10 cellular contexts compared by ENCODE assay signal in genomic region chr6:151044465-151045441, GRCh38.
A peak's percentile ranks its signal among the peaks of the same experiment; 100 is the strongest.
DNase-seq lines count a peak whose midpoint lies in the region; TF ChIP-seq lines count a peak whose summit lies in the region.
"Had no signal": no experiment of that assay in that cellular context is flagged by ENCODE, and none has a peak within 500 bp of the region (broad histone marks: within the 10 kb centered on the region; RNA-seq: fewer than 3 reads in every experiment).

No MANE protein-coding gene starts in this region.

- 80 to 87% methylated on average over 26 of the region's 26 CpGs for WGBS in lower leg skin, 2 donors

- intact Hi-C loops in lower leg skin (cut with DNase I; ENCODE audit: low total_unique reads) = no loop called here

- H3K4me3 ChIP-seq in cardiac fibroblast (replicated peaks in 1 of 2; ENCODE audit: low read depth in 2 of 2, low read length in 2 of 2) (no peak overlapping the region), lower leg skin (ENCODE audit: low read depth, poor library complexity, severe bottlenecking) (no peak overlapping the region)

- TF ChIP-seq POLR2A in lower leg skin (IDR thresholded peaks at IDR 0.05) = no peak

- H3K4me3 Mint-ChIP-seq in activated T-cell treated with anti-CD3 and anti-CD28 coated beads, Interleukin-2, amount 50 U/mL, for 24 hours = no peak overlapping the region
- H3K4me3 Mint-ChIP-seq: activated B cell treated with CpG ODN at 0.5 μM for 24 hours had no signal

- H3K4me1 Mint-ChIP-seq in activated T-cell treated with anti-CD3 and anti-CD28 coated beads, Interleukin-2, amount 50 U/mL, for 24 hours (ENCODE audit: low read depth) = no peaks in the 10 kb centered on the region

- TF ChIP-seq CTCF in cardiac fibroblast (IDR thresholded peaks at IDR 0.05; ENCODE audit: low read depth, low read length) = no peak
- TF ChIP-seq CTCF in lower leg skin (IDR thresholded peaks at IDR 0.05) = no peak

- H3K27ac Mint-ChIP-seq in activated T-cell treated with anti-CD3 and anti-CD28 coated beads, Interleukin-2, amount 50 U/mL, for 24 hours = no peak overlapping the region
- H3K27ac Mint-ChIP-seq: activated B cell treated with CpG ODN at 0.5 μM for 24 hours had no signal

- H3K9me3 Mint-ChIP-seq in activated T-cell treated with anti-CD3 and anti-CD28 coated beads, Interleukin-2, amount 50 U/mL, for 24 hours = peaks cover 8% of the 10 kb centered on the region

- DNase-seq in A172 (ENCODE audit: low spot score) (peak; percentile 92), NCI-H146 treated with DMSO at 0.1 percent for 48 hours (lab: John Stamatoyannopoulos, UW; ENCODE audit: unreplicated experiment) (peak; percentile 96), cardiac fibroblast (ENCODE audit: low read depth in 2 of 2) (peak; percentile 90 to 96), lower leg skin (ENCODE audit: low spot score in 2 of 2) (peak; percentile 28 to 86), NCI-H524 (lab: John Stamatoyannopoulos, UW) (no peak), NOMO-1 (lab: John Stamatoyannopoulos, UW; ENCODE audit: unreplicated experiment in 2 of 2) (no peak)
- DNase-seq in activated T-cell treated with anti-CD3 and anti-CD28 coated beads, Interleukin-2, amount 50 U/mL, for 24 hours = no peak
- no peak for DNase-seq in activated CD4-positive, CD25-positive, alpha-beta regulatory T cell (lab: John Stamatoyannopoulos, UW)
- DNase-seq: activated B cell treated with CpG ODN at 0.5 μM for 24 hours, DND-41 had no signal

- H3K27me3 Mint-ChIP-seq in activated T-cell treated with anti-CD3 and anti-CD28 coated beads, Interleukin-2, amount 50 U/mL, for 24 hours = no peaks in the 10 kb centered on the region
- H3K27me3 Mint-ChIP-seq: activated B cell treated with CpG ODN at 0.5 μM for 24 hours had no signal

- H3K36me3 Mint-ChIP-seq in activated T-cell treated with anti-CD3 and anti-CD28 coated beads, Interleukin-2, amount 50 U/mL, for 24 hours (ENCODE audit: low read depth) = peaks cover 89% of the 10 kb centered on the region

Comparison
In these comparisons a context has a peak if more than half of its experiments do, and no peak if none do; other contexts are left out.
1. DNase-seq: peak in A172 (single experiment), NCI-H146 treated with DMSO at 0.1 percent for 48 hours (single experiment), cardiac fibroblast (2 of 2) and lower leg skin (2 of 2); none in NCI-H524 (0 of 2), activated T-cell treated with anti-CD3 and anti-CD28 coated beads, Interleukin-2, amount 50 U/mL, for 24 hours (single experiment), NOMO-1 (0 of 2) and activated CD4-positive, CD25-positive, alpha-beta regulatory T cell (0 of 4).